14 cellular contexts compared by ENCODE assay signal in genomic region chr5:107063511-107063910, GRCh38.
"Had no signal": no experiment of that assay in that cellular context is flagged by ENCODE, and none has a peak within 500 bp of the region (broad histone marks: within the 10 kb centered on the region; RNA-seq: fewer than 3 reads in every experiment).

No MANE protein-coding gene starts in this region.

- H3K27me3 ChIP-seq: cardiac muscle cell, left lung, right lobe of liver had no signal

- H3K27ac ChIP-seq: cardiac muscle cell, coronary artery, left lung, prostate gland, right lobe of liver had no signal

- ATAC-seq: activated naive CD4-positive, alpha-beta T cell treated with anti-CD3 and anti-CD28 coated beads, Interleukin-2, amount 50 U/mL, for 72 hours; left lung; right lobe of liver had no signal

- H3K4me1 ChIP-seq: left lung, prostate gland, right lobe of liver had no signal

- H3K4me3 ChIP-seq: cardiac muscle cell, coronary artery, left lung, prostate gland, right lobe of liver had no signal

- H3K9me3 ChIP-seq: left lung, prostate gland, right lobe of liver had no signal

- DNase-seq: activated CD4-positive, alpha-beta T cell treated with anti-CD3 and anti-CD28 coated beads, Interleukin-2, amount 50 U/mL, for 1 hour; activated effector memory CD4-positive, alpha-beta T cell treated with Interleukin-2 at 50 U/mL for 16 hours; activated T-cell treated with anti-CD3 and anti-CD28 coated beads, Interleukin-2, amount 50 U/mL, for 24 hours; amygdala; effector CD4-positive, alpha-beta T cell; immature natural killer cell; left lung; right lobe of liver; stimulated activated CD4-positive, alpha-beta T cell treated with anti-CD3 and anti-CD28 coated beads, Interleukin-2, amount 100 ng/mL, for 24 hours; stimulated activated naive CD4-positive, alpha-beta T cell had no signal

- H3K36me3 ChIP-seq: cardiac muscle cell, left lung, prostate gland, right lobe of liver had no signal
